8 cellular contexts compared by ENCODE assay signal in the genomic region with DNA sequence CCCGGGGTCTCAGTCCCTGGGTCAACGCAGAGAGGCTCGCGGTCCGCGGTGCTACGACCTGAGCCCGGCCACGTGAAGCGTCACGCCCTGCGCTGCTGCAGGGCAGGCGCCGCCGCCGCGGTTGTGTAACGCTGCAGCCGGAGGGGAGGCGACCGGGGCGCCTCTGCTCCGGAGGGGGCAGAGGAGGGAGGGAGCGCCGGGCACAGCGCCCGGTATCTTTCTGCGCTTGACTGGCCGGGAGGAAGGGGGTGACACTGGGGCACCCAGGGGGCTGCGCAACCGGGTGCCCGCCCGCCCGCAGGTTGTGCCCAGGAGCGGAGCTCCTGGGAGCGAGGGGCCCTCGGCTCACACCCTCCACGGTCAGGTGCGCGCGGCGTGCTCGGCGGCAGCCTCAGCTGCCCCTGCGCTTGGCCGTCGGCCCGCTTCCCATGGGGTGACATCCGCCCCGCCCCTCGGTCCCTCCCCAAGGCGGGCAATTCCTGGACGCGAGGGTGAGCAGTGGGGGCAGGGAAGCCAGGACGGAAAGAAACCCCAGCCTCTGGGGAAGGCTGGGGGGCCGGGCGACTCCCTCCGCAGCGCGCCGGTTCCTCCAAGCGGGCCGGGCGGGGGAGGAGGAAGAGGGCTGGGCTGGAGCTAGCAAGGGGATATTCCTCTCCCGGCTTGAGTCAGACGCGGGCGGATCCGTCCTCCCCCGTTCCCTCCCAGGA. TPM values are rescaled to one million over a fixed set of nuclear protein-coding genes. Genes with fewer than 3 reads are reported as not detected.
A peak's percentile ranks its signal among the peaks of the same experiment; 100 is the strongest.
DNase-seq lines count a peak whose midpoint lies in the region; ATAC-seq and TF ChIP-seq lines count a peak whose summit lies in the region.

No MANE protein-coding gene starts in this region.

- ATAC-seq in SK-N-SH treated with all-trans-retinoic acid at 6 μM for 48 hours (peak; percentile 77), heart left ventricle (peak; percentile 75 to 85 (median 77)), upper lobe of right lung (peak; percentile 83)

- intact Hi-C loops in heart left ventricle (cut with DNase I), result loop anchor here in 8 of 10 donors (1.0 to 5.0 kb wide), 10 partner anchors 48 to 258 kb away; no protein-coding TSS in a partner anchor
- intact Hi-C loops in upper lobe of right lung (cut with DNase I), result no loop called here

- TF ChIP-seq CTCF in LNCaP clone FGC (IDR thresholded peaks at IDR 0.05; ENCODE audit: control insufficient read depth, extremely low read depth, insufficient read depth) (no peak), heart left ventricle (IDR thresholded peaks at IDR 0.05) (peak in 1 of 12 donors; percentile 11), upper lobe of right lung (IDR thresholded peaks at IDR 0.05) (no peak)

- H3K36me3 ChIP-seq in heart left ventricle, result peaks cover 2 to 28% (median 21%) of the 10 kb centered on the region in 9 donors
- H3K36me3 ChIP-seq in upper lobe of right lung, result peaks cover 24% of the 10 kb centered on the region

- H3K9me3 ChIP-seq in heart left ventricle, result no peaks in the 10 kb centered on the region
- no peaks in the 10 kb centered on the region for H3K9me3 ChIP-seq in upper lobe of right lung

- peak; percentile 95 for DNase-seq in GF-D8 (lab: John Stamatoyannopoulos, UW)
- peak; percentile 95 for DNase-seq in H4 (ENCODE audit: low spot score)
- peak; percentile 82 for DNase-seq in LNCaP clone FGC (ENCODE audit: low read depth)
- DNase-seq in heart left ventricle, result peak; percentile 97 to 99 (median 98)
- DNase-seq in pons (ENCODE audit: low spot score), result peak; percentile 87
- DNase-seq in upper lobe of right lung, result peak; percentile 99

- peak in 1 of 2 donors; percentile 50 for TF ChIP-seq POLR2A in heart left ventricle (IDR thresholded peaks at IDR 0.05)

- peak overlapping the region; percentile 55 for H3K4me3 ChIP-seq in LNCaP clone FGC (ENCODE audit: low read depth, low read length)
- peak overlapping the region; percentile 25 to 100 (median 92) for H3K4me3 ChIP-seq in heart left ventricle
- peak overlapping the region; percentile 98 for H3K4me3 ChIP-seq in upper lobe of right lung

- peaks cover 0 to 49% (median 31%) of the 10 kb centered on the region in 12 donors for H3K4me1 ChIP-seq in heart left ventricle
- H3K4me1 ChIP-seq in upper lobe of right lung, result peaks cover 32% of the 10 kb centered on the region

- H3K27ac ChIP-seq in adipose tissue (ENCODE audit: low read depth, low read length) (peak overlapping the region; percentile 99), heart left ventricle (peak overlapping the region; percentile 95 to 100 (median 100)), upper lobe of right lung (peak overlapping the region; percentile 100)

- H3K27me3 ChIP-seq in heart left ventricle (no peaks in the 10 kb centered on the region), upper lobe of right lung (no peaks in the 10 kb centered on the region)

- 0 to 1% (median 0%) methylated on average over 51 to 69 of the region's 70 CpGs for WGBS in adipose tissue, 3 donors
- 0 to 1% (median 0%) methylated on average over 29 to 70 of the region's 70 CpGs for WGBS in heart left ventricle, 4 donors

TF ChIP-seq in SK-N-SH treated with all-trans-retinoic acid at 6 μM for 48 hours, 23 proteins besides CTCF, POLR2A, EP300 and RAD21 (continues in another document):
- TF ChIP-seq ZNF70 (CRISPR knock-in tag; IDR thresholded peaks at IDR 0.05), result no peak
- TF ChIP-seq ZFP3 (CRISPR knock-in tag; IDR thresholded peaks at IDR 0.05), result peak; percentile 61; the same call in 1 of the 2 replicates
- TF ChIP-seq ZC3H10 (CRISPR knock-in tag; IDR thresholded peaks at IDR 0.05), result peak; percentile 57; the same call in 1 of the 2 replicates
- TF ChIP-seq, protein P1, sequence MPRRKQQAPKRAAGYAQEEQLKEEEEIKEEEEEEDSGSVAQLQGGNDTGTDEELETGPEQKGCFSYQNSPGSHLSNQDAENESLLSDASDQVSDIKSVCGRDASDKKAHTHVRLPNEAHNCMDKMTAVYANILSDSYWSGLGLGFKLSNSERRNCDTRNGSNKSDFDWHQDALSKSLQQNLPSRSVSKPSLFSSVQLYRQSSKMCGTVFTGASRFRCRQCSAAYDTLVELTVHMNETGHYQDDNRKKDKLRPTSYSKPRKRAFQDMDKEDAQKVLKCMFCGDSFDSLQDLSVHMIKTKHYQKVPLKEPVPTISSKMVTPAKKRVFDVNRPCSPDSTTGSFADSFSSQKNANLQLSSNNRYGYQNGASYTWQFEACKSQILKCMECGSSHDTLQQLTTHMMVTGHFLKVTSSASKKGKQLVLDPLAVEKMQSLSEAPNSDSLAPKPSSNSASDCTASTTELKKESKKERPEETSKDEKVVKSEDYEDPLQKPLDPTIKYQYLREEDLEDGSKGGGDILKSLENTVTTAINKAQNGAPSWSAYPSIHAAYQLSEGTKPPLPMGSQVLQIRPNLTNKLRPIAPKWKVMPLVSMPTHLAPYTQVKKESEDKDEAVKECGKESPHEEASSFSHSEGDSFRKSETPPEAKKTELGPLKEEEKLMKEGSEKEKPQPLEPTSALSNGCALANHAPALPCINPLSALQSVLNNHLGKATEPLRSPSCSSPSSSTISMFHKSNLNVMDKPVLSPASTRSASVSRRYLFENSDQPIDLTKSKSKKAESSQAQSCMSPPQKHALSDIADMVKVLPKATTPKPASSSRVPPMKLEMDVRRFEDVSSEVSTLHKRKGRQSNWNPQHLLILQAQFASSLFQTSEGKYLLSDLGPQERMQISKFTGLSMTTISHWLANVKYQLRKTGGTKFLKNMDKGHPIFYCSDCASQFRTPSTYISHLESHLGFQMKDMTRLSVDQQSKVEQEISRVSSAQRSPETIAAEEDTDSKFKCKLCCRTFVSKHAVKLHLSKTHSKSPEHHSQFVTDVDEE (CRISPR knock-in tag; IDR thresholded peaks at IDR 0.05), result 0 out of 2 replicates have a peak, but pooled peaks have one; percentile 20
- TF ChIP-seq, protein P2, sequence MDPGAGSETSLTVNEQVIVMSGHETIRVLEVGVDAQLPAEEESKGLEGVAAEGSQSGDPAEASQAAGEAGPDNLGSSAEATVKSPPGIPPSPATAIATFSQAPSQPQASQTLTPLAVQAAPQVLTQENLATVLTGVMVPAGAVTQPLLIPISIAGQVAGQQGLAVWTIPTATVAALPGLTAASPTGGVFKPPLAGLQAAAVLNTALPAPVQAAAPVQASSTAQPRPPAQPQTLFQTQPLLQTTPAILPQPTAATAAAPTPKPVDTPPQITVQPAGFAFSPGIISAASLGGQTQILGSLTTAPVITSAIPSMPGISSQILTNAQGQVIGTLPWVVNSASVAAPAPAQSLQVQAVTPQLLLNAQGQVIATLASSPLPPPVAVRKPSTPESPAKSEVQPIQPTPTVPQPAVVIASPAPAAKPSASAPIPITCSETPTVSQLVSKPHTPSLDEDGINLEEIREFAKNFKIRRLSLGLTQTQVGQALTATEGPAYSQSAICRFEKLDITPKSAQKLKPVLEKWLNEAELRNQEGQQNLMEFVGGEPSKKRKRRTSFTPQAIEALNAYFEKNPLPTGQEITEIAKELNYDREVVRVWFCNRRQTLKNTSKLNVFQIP (CRISPR knock-in tag; IDR thresholded peaks at IDR 0.05; ENCODE audit: borderline replicate concordance, low read depth), result no peak
- TF ChIP-seq, protein P3, sequence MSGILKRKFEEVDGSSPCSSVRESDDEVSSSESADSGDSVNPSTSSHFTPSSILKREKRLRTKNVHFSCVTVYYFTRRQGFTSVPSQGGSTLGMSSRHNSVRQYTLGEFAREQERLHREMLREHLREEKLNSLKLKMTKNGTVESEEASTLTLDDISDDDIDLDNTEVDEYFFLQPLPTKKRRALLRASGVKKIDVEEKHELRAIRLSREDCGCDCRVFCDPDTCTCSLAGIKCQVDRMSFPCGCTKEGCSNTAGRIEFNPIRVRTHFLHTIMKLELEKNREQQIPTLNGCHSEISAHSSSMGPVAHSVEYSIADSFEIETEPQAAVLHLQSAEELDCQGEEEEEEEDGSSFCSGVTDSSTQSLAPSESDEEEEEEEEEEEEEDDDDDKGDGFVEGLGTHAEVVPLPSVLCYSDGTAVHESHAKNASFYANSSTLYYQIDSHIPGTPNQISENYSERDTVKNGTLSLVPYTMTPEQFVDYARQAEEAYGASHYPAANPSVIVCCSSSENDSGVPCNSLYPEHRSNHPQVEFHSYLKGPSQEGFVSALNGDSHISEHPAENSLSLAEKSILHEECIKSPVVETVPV (CRISPR knock-in tag; IDR thresholded peaks at IDR 0.05), result no peak
- no peak for TF ChIP-seq TOX (CRISPR knock-in tag; IDR thresholded peaks at IDR 0.05; ENCODE audit: borderline replicate concordance)
- no peak for TF ChIP-seq TCF4 (CRISPR knock-in tag; IDR thresholded peaks at IDR 0.05; ENCODE audit: borderline replicate concordance)
- TF ChIP-seq GLIS3 (CRISPR knock-in tag; IDR thresholded peaks at IDR 0.05), result 0 out of 2 replicates have a peak, but pooled peaks have one; percentile 29
- no peak for TF ChIP-seq ZFP30 (CRISPR knock-in tag; IDR thresholded peaks at IDR 0.05)
- no peak for TF ChIP-seq ZNF8 (CRISPR knock-in tag; IDR thresholded peaks at IDR 0.05)
- TF ChIP-seq, protein P4, sequence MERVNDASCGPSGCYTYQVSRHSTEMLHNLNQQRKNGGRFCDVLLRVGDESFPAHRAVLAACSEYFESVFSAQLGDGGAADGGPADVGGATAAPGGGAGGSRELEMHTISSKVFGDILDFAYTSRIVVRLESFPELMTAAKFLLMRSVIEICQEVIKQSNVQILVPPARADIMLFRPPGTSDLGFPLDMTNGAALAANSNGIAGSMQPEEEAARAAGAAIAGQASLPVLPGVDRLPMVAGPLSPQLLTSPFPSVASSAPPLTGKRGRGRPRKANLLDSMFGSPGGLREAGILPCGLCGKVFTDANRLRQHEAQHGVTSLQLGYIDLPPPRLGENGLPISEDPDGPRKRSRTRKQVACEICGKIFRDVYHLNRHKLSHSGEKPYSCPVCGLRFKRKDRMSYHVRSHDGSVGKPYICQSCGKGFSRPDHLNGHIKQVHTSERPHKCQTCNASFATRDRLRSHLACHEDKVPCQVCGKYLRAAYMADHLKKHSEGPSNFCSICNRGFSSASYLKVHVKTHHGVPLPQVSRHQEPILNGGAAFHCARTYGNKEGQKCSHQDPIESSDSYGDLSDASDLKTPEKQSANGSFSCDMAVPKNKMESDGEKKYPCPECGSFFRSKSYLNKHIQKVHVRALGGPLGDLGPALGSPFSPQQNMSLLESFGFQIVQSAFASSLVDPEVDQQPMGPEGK (CRISPR knock-in tag; IDR thresholded peaks at IDR 0.05; ENCODE audit: borderline replicate concordance), result peak; percentile 98
- TF ChIP-seq ISL1 (CRISPR knock-in tag; IDR thresholded peaks at IDR 0.05), result no peak
- TF ChIP-seq OSR1 (CRISPR knock-in tag; IDR thresholded peaks at IDR 0.05), result no peak
- no peak for TF ChIP-seq ESRRG (CRISPR knock-in tag; IDR thresholded peaks at IDR 0.05)
- no peak; the same call in 1 of the 2 replicates for TF ChIP-seq CSDC2 (CRISPR knock-in tag; IDR thresholded peaks at IDR 0.05)
- no peak for TF ChIP-seq BACH2 (CRISPR knock-in tag; IDR thresholded peaks at IDR 0.05; ENCODE audit: borderline replicate concordance)
- TF ChIP-seq RARB (CRISPR knock-in tag; IDR thresholded peaks at IDR 0.05), result no peak

RNA-seq across cellular contexts. Expression of a gene that starts 0.8 kb away (rescaled TPM):
- 28.0 and 38.3 TPM in 2 replicates for total RNA-seq in H4 (2014; rRNA removed; shearing (Covaris generic))
- polyA plus RNA-seq in adipose tissue, result 100 to 1,000 TPM in 1 of 3 donors, 10 to 100 TPM in 2; 39.0 to 138 (median 80.4) TPM
- total RNA-seq in heart left ventricle, result 100 to 1,000 TPM in 1 of 9 donors, 10 to 100 TPM in 7, 1 to 10 TPM in 1; 8.5 to 109 (median 37.4) TPM
- polyA plus RNA-seq in heart left ventricle, result 10 to 100 TPM; 10.7 to 12.5 TPM
- 97.1 TPM for total RNA-seq in upper lobe of right lung

Comparison
In these comparisons a context has a peak if more than half of its experiments do, and no peak if none do; other contexts are left out.
1. Peak in every context shown above with its lines: DNase-seq, ATAC-seq, H3K4me3 ChIP-seq and H3K27ac ChIP-seq.